Comparison of ENCODE assay signal across 8 cellular contexts in the genomic region with DNA sequence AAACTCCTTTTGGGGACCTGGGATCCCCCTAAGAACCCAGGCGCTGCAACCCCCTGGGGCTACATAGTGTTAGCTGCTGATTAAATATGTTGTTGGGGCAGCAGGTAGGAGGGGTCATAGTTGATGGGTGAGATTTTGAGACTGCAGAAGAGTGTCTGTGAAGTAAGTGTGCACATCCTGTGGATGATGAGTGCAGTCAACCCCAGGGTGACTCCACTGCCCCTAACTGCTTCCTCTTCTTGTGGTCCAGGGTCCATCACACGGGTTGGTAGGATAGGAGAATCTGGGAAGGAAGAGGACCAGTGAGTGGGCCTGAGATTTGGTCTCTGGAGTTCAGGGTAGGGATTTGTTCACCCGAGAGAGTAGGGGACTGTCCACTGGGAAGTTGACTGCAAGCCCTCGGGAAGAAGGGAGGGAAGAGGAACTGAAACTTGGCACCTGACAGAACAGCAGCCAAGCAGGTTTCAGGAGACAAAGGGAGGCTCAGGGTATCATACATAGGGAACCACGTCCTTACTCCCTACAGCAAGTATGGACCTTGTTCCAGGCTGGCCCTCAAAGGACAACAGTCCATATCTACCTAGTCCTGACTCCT. TPM values are rescaled to one million over a fixed set of nuclear protein-coding genes. Genes with fewer than 3 reads are reported as not detected.
DNase-seq lines count a peak whose midpoint lies in the region; ATAC-seq and TF ChIP-seq lines count a peak whose summit lies in the region.
"Had no signal": no experiment of that assay in that cellular context is flagged by ENCODE, and none has a peak within 500 bp of the region (broad histone marks: within the 10 kb centered on the region; RNA-seq: fewer than 3 reads in every experiment).

No MANE protein-coding gene starts in this region.

- peak overlapping the region; percentile 48 to 61; a peak in 3 of 4 replicates for H3K4me3 ChIP-seq in Panc1 (ENCODE audit: low read depth in 2 of 2, low read length in 2 of 2)
- peak overlapping the region; percentile 48 to 74 for H3K4me3 ChIP-seq in esophagus (ENCODE audit: low read depth in 1 of 2, low read length in 2 of 2)
- H3K4me3 ChIP-seq in skeletal muscle cell (ENCODE audit: low read depth, low read length): peak overlapping the region; percentile 52

- H3K9me3 ChIP-seq in Panc1 (ENCODE audit: control insufficient read depth, insufficient read depth, low read depth, low read length): no peaks in the 10 kb centered on the region
- no peaks in the 10 kb centered on the region for H3K9me3 ChIP-seq in esophagus (ENCODE audit: control insufficient read depth in 2 of 2, insufficient read depth in 1 of 2, low read depth in 1 of 2, low read length in 1 of 2)

- WGBS in esophagus, 2 donors: 29 to 50% methylated on average over 5 of the region's 5 CpGs

- H3K27ac ChIP-seq in Panc1 (ENCODE audit: low read length): no peak overlapping the region
- peak overlapping the region; percentile 88 for H3K27ac ChIP-seq in esophagus (ENCODE audit: low read depth in 2 of 2, low read length in 1 of 2)

- H3K4me1 ChIP-seq in Panc1 (ENCODE audit: control insufficient read depth, insufficient read depth, low read length) (peaks cover 5% of the 10 kb centered on the region), esophagus (ENCODE audit: control insufficient read depth in 2 of 2, insufficient read depth in 2 of 2, low read length in 1 of 2) (peaks cover 0 to 4% of the 10 kb centered on the region in 2 donors)

- no peaks in the 10 kb centered on the region for H3K36me3 ChIP-seq in Panc1 (ENCODE audit: control insufficient read depth, insufficient read depth, low read length)
- no peaks in the 10 kb centered on the region for H3K36me3 ChIP-seq in esophagus (ENCODE audit: control insufficient read depth in 2 of 2, insufficient read depth in 2 of 2, low read length in 1 of 2)

- CTCF ChIA-PET in Panc1 (lab: Charles Lee): interaction anchor here (0.6 to 1.4 kb wide), 3 partner anchors 10 to 72 kb away, joined by 3 to 4 read pairs (median 4); no protein-coding TSS in a partner anchor

- DNase-seq in GM13977 (ENCODE audit: low spot score): peak; percentile 44
- DNase-seq in Panc1 (ENCODE audit: low read depth, low spot score): no peak
- DNase-seq in skeletal muscle cell (ENCODE audit: low read depth): no peak
- no peak for DNase-seq in Kasumi-1 (lab: John Stamatoyannopoulos, UW)
- no peak for DNase-seq in stimulated activated CD4-positive, alpha-beta T cell treated with anti-CD3 and anti-CD28 coated beads, Interleukin-2, amount 100 ng/mL, for 24 hours
- DNase-seq in iPS-NIHi7 (ENCODE audit: extremely low spot score): no peak

- POLR2A ChIA-PET in Panc1 (lab: Charles Lee): no interaction called here

- no peak for TF ChIP-seq CTCF in GM13977 (IDR thresholded peaks at IDR 0.05; ENCODE audit: extremely low read depth, insufficient read depth, missing control alignments)
- no peak for TF ChIP-seq CTCF in Panc1 (IDR thresholded peaks at IDR 0.05)

- intact Hi-C loops in Panc1 (cut with micrococcal nuclease; ENCODE audit: unreplicated experiment): loop anchor here (5.0 to 10.0 kb wide), 2 partner anchors 102 to 214 kb away; no protein-coding TSS in a partner anchor

- H3K27me3 ChIP-seq in Panc1 (ENCODE audit: control insufficient read depth, insufficient read depth, low read length) (no peaks in the 10 kb centered on the region), esophagus (ENCODE audit: control insufficient read depth in 1 of 2, insufficient read depth in 2 of 2, low read length in 2 of 2) (peaks cover 0 to 3% of the 10 kb centered on the region in 2 donors)

- ATAC-seq in Panc1: no peak

- BruUV-seq in Panc1 (replicated peaks; lab: Mats Ljungman, UMichigan): no TSS peak

- in situ Hi-C loops in GM13977 (cut with MboI; ENCODE audit: low pct_unique_long_range_greater_than_20kb, low sequenced_read_pairs, unreplicated experiment): no loop called here
- in situ Hi-C loops in Panc1 (cut with HindIII; ENCODE audit: low pct_unique_long_range_greater_than_20kb, low sequenced_read_pairs): no loop called here

RNA-seq across cellular contexts. Expression of gene DLG3, which starts 8.5 kb away (rescaled TPM):
- total RNA-seq in Panc1 (2021; ENCODE audit: unreplicated experiment): 3.0 TPM
- 3.5 TPM for polyA plus RNA-seq in Panc1 (2012; ENCODE audit: insufficient read length)
- 10 to 100 TPM; 13.8 to 19.0 TPM for polyA plus RNA-seq in esophagus

RNA-seq across cellular contexts. Expression of gene GDPD2, which starts 30.0 kb away (rescaled TPM):
- 0.33 TPM for total RNA-seq in Panc1 (2021; ENCODE audit: unreplicated experiment)
- not detected for polyA plus RNA-seq in Panc1 (2012; ENCODE audit: insufficient read length)
- under 1 TPM; 0.28 to 0.34 TPM for polyA plus RNA-seq in esophagus
- total RNA-seq: epithelial cell of proximal tubule had no signal
